ENCODE assay signal across 10 cellular contexts in genomic region chr11:75312346-75312745, GRCh38. TPM values are rescaled to one million over a fixed set of nuclear protein-coding genes. Genes with fewer than 3 reads are reported as not detected.
DNase-seq lines count a peak whose midpoint lies in the region; ATAC-seq and TF ChIP-seq lines count a peak whose summit lies in the region.
"Had no signal": no experiment of that assay in that cellular context is flagged by ENCODE, and none has a peak within 500 bp of the region (broad histone marks: within the 10 kb centered on the region; RNA-seq: fewer than 3 reads in every experiment).

No MANE protein-coding gene starts in this region.

- H3K36me3 Mint-ChIP-seq in HFFc6 (ENCODE audit: low read depth): peaks cover 5% of the 10 kb centered on the region; the same call in 1 of the 2 replicates
- H3K36me3 Mint-ChIP-seq in naive thymus-derived CD4-positive, alpha-beta T cell: peaks cover 0 to 6% (median 0%) of the 10 kb centered on the region in 5 donors

- ATAC-seq in lower lobe of right lung: no peak
- no peak for ATAC-seq in naive thymus-derived CD4-positive, alpha-beta T cell

- H3K4me3 Mint-ChIP-seq in HFFc6: no peak overlapping the region
- H3K4me3 Mint-ChIP-seq in naive thymus-derived CD4-positive, alpha-beta T cell: no peak overlapping the region

- WGBS in spleen, 5 donors: 72 to 83% (median 75%) methylated on average over 2 of the region's 2 CpGs

- H3K4me3 ChIP-seq in brain microvascular endothelial cell (ENCODE audit: low read depth, low read length) (no peak overlapping the region), lower lobe of right lung (no peak overlapping the region), spleen (no peak overlapping the region)
- no peak overlapping the region for H3K4me3 ChIP-seq in naive thymus-derived CD4-positive, alpha-beta T cell (ENCODE audit: low read length)
- H3K4me3 ChIP-seq: prostate gland had no signal

- in situ Hi-C loops in brain microvascular endothelial cell (cut with HindIII; ENCODE audit: low pct_ligation_motif_present, low sequenced_read_pairs): no loop called here
- in situ Hi-C loops in KBM-7 (cut with MboI; ENCODE audit: low pct_unique_long_range_greater_than_20kb, low sequenced_read_pairs): no loop called here

- no peak for DNase-seq in HFFc6
- DNase-seq in brain microvascular endothelial cell: no peak
- no peak for DNase-seq in lower lobe of right lung
- DNase-seq in spleen: no peak
- no peak for DNase-seq in activated CD4-positive, alpha-beta T cell treated with anti-CD3 and anti-CD28 coated beads for 4 hours
- DNase-seq in DMS79 (lab: John Stamatoyannopoulos, UW): no peak
- DNase-seq in KBM-7: no peak
- no peak for DNase-seq in naive thymus-derived CD4-positive, alpha-beta T cell
- DNase-seq: MV-4-11 had no signal

- POLR2A ChIA-PET in naive thymus-derived CD4-positive, alpha-beta T cell (lab: Charles Lee): no interaction called here

- intact Hi-C loops in lower lobe of right lung (cut with DNase I) (no loop called here), spleen (cut with DNase I; ENCODE audit: low total_unique reads) (no loop called here)
- intact Hi-C loops in naive thymus-derived CD4-positive, alpha-beta T cell (cut with micrococcal nuclease): no loop called here

- TF ChIP-seq POLR2A in spleen (IDR thresholded peaks at IDR 0.05): no peak

- H3K27ac Mint-ChIP-seq in HFFc6: peak overlapping the region; percentile 60
- peak overlapping the region in 3 of 9 donors; percentile 2 to 87 (median 45) for H3K27ac Mint-ChIP-seq in naive thymus-derived CD4-positive, alpha-beta T cell

- no peaks in the 10 kb centered on the region for H3K9me3 Mint-ChIP-seq in HFFc6
- H3K9me3 Mint-ChIP-seq in naive thymus-derived CD4-positive, alpha-beta T cell: no peaks in the 10 kb centered on the region

- peaks cover 27% of the 10 kb centered on the region for H3K4me1 Mint-ChIP-seq in HFFc6 (ENCODE audit: low read depth)
- H3K4me1 Mint-ChIP-seq in naive thymus-derived CD4-positive, alpha-beta T cell: peaks cover 9 to 49% (median 19%) of the 10 kb centered on the region in 7 donors

- H3K27ac ChIP-seq in brain microvascular endothelial cell (peak overlapping the region; percentile 58), lower lobe of right lung (peak overlapping the region; percentile 76), spleen (peak overlapping the region; percentile 42 to 83 (median 75))
- H3K27ac ChIP-seq in naive thymus-derived CD4-positive, alpha-beta T cell (ENCODE audit: low read depth, low read length): no peak overlapping the region

- H3K4me1 ChIP-seq in lower lobe of right lung (peaks cover 92% of the 10 kb centered on the region), spleen (peaks cover 21 to 99% (median 64%) of the 10 kb centered on the region in 6 donors)
- no peaks in the 10 kb centered on the region for H3K4me1 ChIP-seq in naive thymus-derived CD4-positive, alpha-beta T cell (ENCODE audit: control insufficient read depth in 2 of 2, insufficient read depth in 2 of 2, low read length in 2 of 2)

- CTCF ChIA-PET in naive thymus-derived CD4-positive, alpha-beta T cell (lab: Charles Lee): no interaction called here

- H3K27me3 ChIP-seq in brain microvascular endothelial cell (replicated peaks) (no peaks in the 10 kb centered on the region), lower lobe of right lung (ENCODE audit: low read depth) (no peaks in the 10 kb centered on the region), spleen (replicated peaks in 1 of 7) (no peaks in the 10 kb centered on the region)
- no peaks in the 10 kb centered on the region for H3K27me3 ChIP-seq in naive thymus-derived CD4-positive, alpha-beta T cell (ENCODE audit: control insufficient read depth in 2 of 2, insufficient read depth in 2 of 2, low read length in 2 of 2)

- H3K9me3 ChIP-seq in lower lobe of right lung (no peaks in the 10 kb centered on the region), spleen (no peaks in the 10 kb centered on the region)
- no peaks in the 10 kb centered on the region for H3K9me3 ChIP-seq in naive thymus-derived CD4-positive, alpha-beta T cell (ENCODE audit: control insufficient read depth in 2 of 3, low read length in 3 of 3)
- H3K9me3 ChIP-seq: prostate gland had no signal

- no peaks in the 10 kb centered on the region for H3K27me3 Mint-ChIP-seq in HFFc6 (ENCODE audit: insufficient read depth)
- no peaks in the 10 kb centered on the region for H3K27me3 Mint-ChIP-seq in naive thymus-derived CD4-positive, alpha-beta T cell

- TF ChIP-seq CTCF in HFFc6 (IDR thresholded peaks at IDR 0.05): no peak
- TF ChIP-seq CTCF in brain microvascular endothelial cell (IDR thresholded peaks at IDR 0.05; ENCODE audit: low read depth, low read length, missing control alignments): no peak
- no peak for TF ChIP-seq CTCF in lower lobe of right lung (IDR thresholded peaks at IDR 0.05)
- no peak for TF ChIP-seq CTCF in spleen (IDR thresholded peaks at IDR 0.05 in 8 of 11, conservative IDR thresholded peaks at IDR 0.05 in 3 of 11)

- H3K36me3 ChIP-seq in brain microvascular endothelial cell (replicated peaks) (no peaks in the 10 kb centered on the region), lower lobe of right lung (peaks cover 27% of the 10 kb centered on the region), spleen (peaks cover 0 to 28% (median 0%) of the 10 kb centered on the region in 6 donors)
- H3K36me3 ChIP-seq in naive thymus-derived CD4-positive, alpha-beta T cell (ENCODE audit: control insufficient read depth in 2 of 3, insufficient read depth in 3 of 3, low read length in 3 of 3): no peaks in the 10 kb centered on the region
- H3K36me3 ChIP-seq: prostate gland had no signal

RNA-seq across cellular contexts. Expression of gene ARRB1, which starts 39.1 kb away (rescaled TPM):
- total RNA-seq in HFFc6 (2021; fragmentation: NEBNext Ultra II Directional; extraction: Animal tissue kit (Norgen Biotek cat#: 25700)): 10 to 100 TPM; 10.8 to 14.4 (median 11.2) TPM
- total RNA-seq in lower lobe of right lung: 187 TPM
- total RNA-seq in spleen: 100 to 1,000 TPM in 3 of 7 donors, 10 to 100 TPM in 4; 77.7 to 139 (median 84.8) TPM
- 10 to 100 TPM; 11.6 to 49.3 (median 13.1) TPM for polyA plus RNA-seq in spleen
- 100 to 1,000 TPM in 1 of 5 experiments, 10 to 100 TPM in 4; 47.8 to 104 (median 63.9) TPM for total RNA-seq in naive thymus-derived CD4-positive, alpha-beta T cell
- 1 to 10 TPM; 7.5 to 9.0 TPM for polyA plus RNA-seq in naive thymus-derived CD4-positive, alpha-beta T cell
